ENCODE assay signal across 8 cellular contexts in the genomic region with DNA sequence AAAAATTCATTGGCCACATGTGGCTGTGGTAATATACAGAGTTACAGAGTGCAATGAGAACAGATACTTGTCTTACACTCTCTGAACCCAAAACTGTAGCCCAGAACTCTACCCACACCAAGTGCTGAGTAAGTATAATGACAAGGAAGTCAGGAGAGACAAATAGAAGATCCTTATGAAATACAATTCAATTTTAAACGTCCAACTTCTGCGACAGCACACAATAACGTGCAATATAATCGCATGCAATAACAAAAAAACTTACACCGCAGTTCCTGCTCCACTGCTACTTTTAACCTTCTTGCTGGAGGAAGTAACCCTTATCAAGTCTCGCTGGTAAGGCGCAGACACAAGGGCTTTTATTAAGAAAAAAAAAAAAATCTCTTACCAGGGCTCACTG. TPM values are rescaled to one million over a fixed set of nuclear protein-coding genes. Genes with fewer than 3 reads are reported as not detected.
DNase-seq lines count a peak whose midpoint lies in the region; ATAC-seq and TF ChIP-seq lines count a peak whose summit lies in the region.

No MANE protein-coding gene starts in this region.

- H3K27me3 ChIP-seq in right atrium auricular region = no peaks in the 10 kb centered on the region
- H3K27me3 ChIP-seq in adipocyte (replicated peaks; ENCODE audit: control insufficient read depth, insufficient read depth, low read length) = no peaks in the 10 kb centered on the region
- H3K27me3 ChIP-seq in lower lobe of right lung (ENCODE audit: low read depth) = no peaks in the 10 kb centered on the region
- H3K27me3 ChIP-seq in aorta (ENCODE audit: control insufficient read depth in 1 of 2, insufficient read depth in 2 of 2, low read length in 1 of 2) = no peaks in the 10 kb centered on the region
- H3K27me3 ChIP-seq in adrenal gland = no peaks in the 10 kb centered on the region

- intact Hi-C loops in left cardiac atrium (cut with DNase I) = loop anchor here in 1 of 2 donors (5.0 kb wide), 1 partner anchor 36 kb away; no protein-coding TSS in a partner anchor
- intact Hi-C loops in lower lobe of right lung (cut with DNase I) = no loop called here
- intact Hi-C loops in aorta (cut with DNase I) = loop anchor here in 1 of 2 donors (5.0 kb wide), 1 partner anchor 41 kb away; a partner anchor contains a TSS
- intact Hi-C loops in adrenal gland (cut with DNase I) = no loop called here

- WGBS in aorta, 2 donors = 34 to 40% methylated on average over 7 of the region's 7 CpGs
- 28 to 34% (median 31%) methylated on average over 7 of the region's 7 CpGs for WGBS in adrenal gland, 4 donors

- DNase-seq in right atrium auricular region (ENCODE audit: low spot score) (no peak), left cardiac atrium (no peak), adipocyte (ENCODE audit: low read depth) (no peak), lower lobe of right lung (no peak), aorta (no peak), cerebellum (ENCODE audit: low spot score) (no peak), adrenal gland (no peak), NCI-H510A (lab: John Stamatoyannopoulos, UW) (no peak)

- TF ChIP-seq POLR2A in adrenal gland (IDR thresholded peaks at IDR 0.05) = no peak

- H3K36me3 ChIP-seq in right atrium auricular region (no peaks in the 10 kb centered on the region), adipocyte (ENCODE audit: control insufficient read depth, insufficient read depth, low read length, severe bottlenecking) (peaks cover 11% of the 10 kb centered on the region), lower lobe of right lung (peaks cover 29% of the 10 kb centered on the region), aorta (ENCODE audit: control insufficient read depth in 1 of 2, insufficient read depth in 2 of 2, low read length in 1 of 2) (no peaks in the 10 kb centered on the region), adrenal gland (replicated peaks in 1 of 2) (no peaks in the 10 kb centered on the region)

- H3K4me3 ChIP-seq in right atrium auricular region (peak overlapping the region; percentile 94 to 98), adipocyte (ENCODE audit: low read length) (peak overlapping the region; percentile 98), lower lobe of right lung (peak overlapping the region; percentile 91), aorta (ENCODE audit: low read length in 2 of 2) (peak overlapping the region; percentile 82 to 91), adrenal gland (peak overlapping the region in 2 of 4 donors; percentile 88 to 91)

- peaks cover 0 to 53% of the 10 kb centered on the region in 2 donors for H3K4me1 ChIP-seq in right atrium auricular region
- H3K4me1 ChIP-seq in adipocyte (ENCODE audit: control insufficient read depth, insufficient read depth, low read length) = peaks cover 18% of the 10 kb centered on the region
- peaks cover 26% of the 10 kb centered on the region for H3K4me1 ChIP-seq in lower lobe of right lung
- peaks cover 0 to 3% of the 10 kb centered on the region in 2 donors for H3K4me1 ChIP-seq in aorta (ENCODE audit: control insufficient read depth in 1 of 2, insufficient read depth in 2 of 2, low read length in 2 of 2)
- H3K4me1 ChIP-seq in adrenal gland (replicated peaks in 1 of 2) = peaks cover 14 to 28% of the 10 kb centered on the region in 2 donors

- peak overlapping the region; percentile 95 for H3K9ac ChIP-seq in adipocyte (ENCODE audit: low read length)

- ATAC-seq in left cardiac atrium (no peak), lower lobe of right lung (no peak), aorta (ENCODE audit: low FRiP score) (no peak)

- TF ChIP-seq CTCF in right atrium auricular region (IDR thresholded peaks at IDR 0.05) (no peak), lower lobe of right lung (IDR thresholded peaks at IDR 0.05) (no peak), adrenal gland (IDR thresholded peaks at IDR 0.05) (no peak)

- H3K27ac ChIP-seq in right atrium auricular region (peak overlapping the region in 1 of 2 donors; percentile 95), lower lobe of right lung (peak overlapping the region; percentile 99), aorta (ENCODE audit: low read depth in 1 of 2, low read length in 2 of 2) (no peak overlapping the region), adrenal gland (no peak overlapping the region)

- H3K9me3 ChIP-seq in right atrium auricular region = no peaks in the 10 kb centered on the region
- H3K9me3 ChIP-seq in adipocyte (ENCODE audit: control insufficient read depth, low read length) = no peaks in the 10 kb centered on the region
- H3K9me3 ChIP-seq in lower lobe of right lung = no peaks in the 10 kb centered on the region
- no peaks in the 10 kb centered on the region for H3K9me3 ChIP-seq in aorta (ENCODE audit: control insufficient read depth, low read length)
- no peaks in the 10 kb centered on the region for H3K9me3 ChIP-seq in adrenal gland (replicated peaks in 1 of 3)

RNA-seq across cellular contexts. Expression of a gene that starts 0.9 kb away (rescaled TPM):
- 10 to 100 TPM; 29.4 TPM for total RNA-seq in right atrium auricular region
- 10 to 100 TPM; 26.3 to 28.0 TPM for total RNA-seq in left cardiac atrium
- total RNA-seq in lower lobe of right lung = 52.8 TPM
- total RNA-seq in aorta = 10 to 100 TPM; 36.5 to 37.1 TPM
- 10 to 100 TPM; 37.4 to 53.5 TPM for polyA plus RNA-seq in aorta
- total RNA-seq in cerebellum = 18.9 TPM
- total RNA-seq in adrenal gland = 10 to 100 TPM; 32.6 to 68.0 (median 50.0) TPM
- polyA plus RNA-seq in adrenal gland = 10 to 100 TPM; 33.4 to 50.0 (median 40.1) TPM

RNA-seq across cellular contexts. Expression of a gene that starts 33.3 kb away (rescaled TPM):
- total RNA-seq in right atrium auricular region (not detected), left cardiac atrium (under 1 TPM; 0.26 to 0.65 TPM), lower lobe of right lung (0.59 TPM), aorta (not detected), cerebellum (0.54 TPM), adrenal gland (under 1 TPM in 2 of 8 donors, not detected in 6; 0.07 to 0.60 TPM)
- polyA plus RNA-seq in aorta (not detected), adrenal gland (under 1 TPM in 1 of 3 donors, not detected in 2; 0.07 TPM)

RNA-seq across cellular contexts. Expression of a gene that starts 41.3 kb away (rescaled TPM):
- total RNA-seq in right atrium auricular region = 100 to 1,000 TPM; 250 to 616 TPM
- 100 to 1,000 TPM; 273 to 352 TPM for total RNA-seq in left cardiac atrium
- total RNA-seq in lower lobe of right lung = 46.8 TPM
- total RNA-seq in aorta = 10 to 100 TPM; 36.7 to 71.7 TPM
- polyA plus RNA-seq in aorta = 100 to 1,000 TPM in 1 of 2 donors, 10 to 100 TPM in 1; 61.7 to 128 TPM
- total RNA-seq in cerebellum = 27.1 TPM
- total RNA-seq in adrenal gland = 10 to 100 TPM; 22.8 to 70.3 (median 46.0) TPM
- 10 to 100 TPM; 32.3 to 76.9 (median 55.6) TPM for polyA plus RNA-seq in adrenal gland
